Comparison of ENCODE assay signal across 23 cellular contexts in the genomic region with DNA sequence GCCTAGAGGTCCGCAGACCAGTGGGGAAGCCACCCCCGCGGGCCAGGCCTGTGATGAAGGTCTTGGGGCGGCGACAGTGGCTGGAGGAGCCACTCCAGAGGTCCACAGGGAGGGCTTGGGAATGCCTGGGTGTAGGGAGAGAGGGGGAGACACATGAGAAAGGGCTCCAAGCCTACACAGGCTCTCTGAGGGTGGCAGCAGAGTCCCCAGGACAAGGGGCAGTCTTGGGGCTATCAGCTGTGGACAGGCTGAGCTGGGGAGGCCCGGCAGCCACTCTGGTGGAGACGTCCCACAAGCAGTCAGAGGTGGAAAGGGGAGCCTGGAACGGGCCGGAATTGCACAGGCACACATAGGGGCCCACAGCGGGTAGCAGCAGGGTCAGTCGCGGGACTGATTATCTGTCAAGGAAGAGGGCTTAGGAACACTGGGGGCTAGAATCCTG.
DNase-seq lines count a peak whose midpoint lies in the region; ATAC-seq and TF ChIP-seq lines count a peak whose summit lies in the region.
"Had no signal": no experiment of that assay in that cellular context is flagged by ENCODE, and none has a peak within 500 bp of the region (broad histone marks: within the 10 kb centered on the region; RNA-seq: fewer than 3 reads in every experiment).

No MANE protein-coding gene starts in this region.

- no peak for DNase-seq in activated naive CD4-positive, alpha-beta T cell (lab: John Stamatoyannopoulos, UW)
- DNase-seq in H9 (no peak), HCEC 1CT (no peak), D341Med (ENCODE audit: low spot score) (no peak), upper lobe of right lung (no peak)
- no peak for DNase-seq in effector memory CD8-positive, alpha-beta T cell
- DNase-seq in stimulated activated effector memory CD8-positive, alpha-beta T cell treated with anti-CD3 and anti-CD28 coated beads, Interleukin-12 subunit alpha, Interleukin-12 subunit beta, amount 100 ng/mL, for 72 hours (ENCODE audit: low spot score in 2 of 2) = no peak
- DNase-seq: DMS53; effector memory CD4-positive, alpha-beta T cell; GF-D8; kidney glomerular epithelial cell; NCI-H510A; stimulated activated CD4-positive, alpha-beta T cell treated with anti-CD3 and anti-CD28 coated beads, Interleukin-1b, Interleukin-23, amount 100 ng/mL, for 48 hours; stimulated activated naive CD4-positive, alpha-beta T cell treated with Interleukin-2 at 50 U/mL for 16 hours; transverse colon had no signal

- H3K27ac Mint-ChIP-seq in activated naive CD4-positive, alpha-beta T cell treated with anti-CD3 and anti-CD28 coated beads, Interleukin-2, amount 50 U/mL, for 24 hours = peak overlapping the region; percentile 71
- H3K27ac Mint-ChIP-seq in H9 = peak overlapping the region in 2 of 3 experiments; percentile 61 to 63; a peak in 2 of 7 replicates
- peak overlapping the region; percentile 72 to 79 for H3K27ac Mint-ChIP-seq in effector memory CD8-positive, alpha-beta T cell
- H3K27ac Mint-ChIP-seq in stimulated activated effector memory CD8-positive, alpha-beta T cell treated with anti-CD3 and anti-CD28 coated beads, Interleukin-12 subunit alpha, Interleukin-12 subunit beta, amount 100 ng/mL, for 72 hours = peak overlapping the region; percentile 92
- H3K27ac Mint-ChIP-seq: activated T-helper 2 cell treated with anti-CD3 and anti-CD28 coated beads, Interferon-gamma antibody, Interleukin-2, Interleukin-4, amounts not matched to agents 10 μg/mL and 5 μg/mL and 100 μg/mL, durations not matched to agents 14 hours and 24 hours and 36 hours had no signal

- H3K56ac ChIP-seq in H9 (ENCODE audit: insufficient read length, low read depth, low read length) = no peak overlapping the region

- no peak overlapping the region for H3K4ac ChIP-seq in H9 (ENCODE audit: low read depth, low read length)

- peaks cover 20% of the 10 kb centered on the region for H3K4me1 Mint-ChIP-seq in activated naive CD4-positive, alpha-beta T cell treated with anti-CD3 and anti-CD28 coated beads, Interleukin-2, amount 50 U/mL, for 24 hours
- H3K4me1 Mint-ChIP-seq in H9 = peaks cover 18 to 23% of the 10 kb centered on the region in 2 experiments
- H3K4me1 Mint-ChIP-seq in effector memory CD8-positive, alpha-beta T cell (ENCODE audit: low read depth in 2 of 2) = peaks cover 17 to 26% of the 10 kb centered on the region in 2 donors
- H3K4me1 Mint-ChIP-seq in stimulated activated effector memory CD8-positive, alpha-beta T cell treated with anti-CD3 and anti-CD28 coated beads, Interleukin-12 subunit alpha, Interleukin-12 subunit beta, amount 100 ng/mL, for 72 hours = peaks cover 42% of the 10 kb centered on the region

- H3K27ac ChIP-seq in H9 (ENCODE audit: insufficient read length, low read depth, low read length) (no peak overlapping the region), upper lobe of right lung (no peak overlapping the region)
- H3K27ac ChIP-seq: ascending aorta, esophagus muscularis mucosa, gastroesophageal sphincter, SK-N-MC, transverse colon had no signal

- H3K79me2 ChIP-seq in H9 (ENCODE audit: insufficient read depth, low read length) = no peaks in the 10 kb centered on the region

- H3K4me3 ChIP-seq in upper lobe of right lung = no peak overlapping the region
- H3K4me3 ChIP-seq: ascending aorta, esophagus muscularis mucosa, gastroesophageal sphincter, SK-N-MC, transverse colon had no signal

- no peaks in the 10 kb centered on the region for H3K9me3 Mint-ChIP-seq in activated naive CD4-positive, alpha-beta T cell treated with anti-CD3 and anti-CD28 coated beads, Interleukin-2, amount 50 U/mL, for 24 hours
- H3K9me3 Mint-ChIP-seq in H9 = peaks cover 0 to 3% of the 10 kb centered on the region in 2 experiments; a peak in 1 of 5 replicates
- no peaks in the 10 kb centered on the region for H3K9me3 Mint-ChIP-seq in effector memory CD8-positive, alpha-beta T cell
- H3K9me3 Mint-ChIP-seq in stimulated activated effector memory CD8-positive, alpha-beta T cell treated with anti-CD3 and anti-CD28 coated beads, Interleukin-12 subunit alpha, Interleukin-12 subunit beta, amount 100 ng/mL, for 72 hours = no peaks in the 10 kb centered on the region
- H3K9me3 Mint-ChIP-seq: activated T-helper 2 cell treated with anti-CD3 and anti-CD28 coated beads, Interferon-gamma antibody, Interleukin-2, Interleukin-4, amounts not matched to agents 10 μg/mL and 5 μg/mL and 100 μg/mL, durations not matched to agents 14 hours and 24 hours and 36 hours had no signal

- H4K91ac ChIP-seq in H9 (ENCODE audit: insufficient read length, low read depth, low read length) = no peak overlapping the region

- no peak overlapping the region for H3T11ph ChIP-seq in H9 (ENCODE audit: low read length)

- no peak overlapping the region for H3K23ac ChIP-seq in H9 (ENCODE audit: insufficient read length, low read depth, low read length)

- H3K9me3 ChIP-seq in H9 (ENCODE audit: control insufficient read depth, low read depth, low read length) = no peaks in the 10 kb centered on the region
- no peaks in the 10 kb centered on the region for H3K9me3 ChIP-seq in upper lobe of right lung
- H3K9me3 ChIP-seq: ascending aorta, esophagus muscularis mucosa, gastroesophageal sphincter, transverse colon had no signal

- H2BK12ac ChIP-seq in H9 (ENCODE audit: insufficient read length, low read depth, low read length) = no peak overlapping the region

- H3K14ac ChIP-seq in H9 (ENCODE audit: insufficient read depth, low read length) = no peak overlapping the region; the same call in 1 of the 2 replicates

- no peaks in the 10 kb centered on the region for H4K20me1 ChIP-seq in H9 (ENCODE audit: control insufficient read depth, insufficient read depth, insufficient read length)

- no peak overlapping the region for H3K4me2 ChIP-seq in H9 (ENCODE audit: insufficient read depth, insufficient read length, low read length)

- H2AK5ac ChIP-seq in H9 (ENCODE audit: insufficient read length, low read length) = no peak overlapping the region

- peaks cover 6% of the 10 kb centered on the region for H3K36me3 Mint-ChIP-seq in activated naive CD4-positive, alpha-beta T cell treated with anti-CD3 and anti-CD28 coated beads, Interleukin-2, amount 50 U/mL, for 24 hours
- no peaks in the 10 kb centered on the region; a peak in 1 of 7 replicates for H3K36me3 Mint-ChIP-seq in H9 (ENCODE audit: insufficient read depth in 1 of 3, low read depth in 3 of 3)
- H3K36me3 Mint-ChIP-seq in effector memory CD8-positive, alpha-beta T cell (ENCODE audit: insufficient read depth) = peaks cover 75% of the 10 kb centered on the region
- H3K36me3 Mint-ChIP-seq in stimulated activated effector memory CD8-positive, alpha-beta T cell treated with anti-CD3 and anti-CD28 coated beads, Interleukin-12 subunit alpha, Interleukin-12 subunit beta, amount 100 ng/mL, for 72 hours = peaks cover 88% of the 10 kb centered on the region

- no peak overlapping the region for H2BK5ac ChIP-seq in H9 (ENCODE audit: insufficient read length, low read length)

- H3K79me1 ChIP-seq in H9 (ENCODE audit: insufficient read depth, low read depth, low read length, poor library complexity, severe bottlenecking) = no peaks in the 10 kb centered on the region

- H2BK120ac ChIP-seq in H9 (ENCODE audit: low read depth, low read length, poor library complexity, severe bottlenecking) = no peak overlapping the region

- H3K4me1 ChIP-seq in H9 (ENCODE audit: insufficient read depth, low read length) = no peaks in the 10 kb centered on the region
- peaks cover 9% of the 10 kb centered on the region for H3K4me1 ChIP-seq in upper lobe of right lung
- H3K4me1 ChIP-seq: ascending aorta had no signal

- no CpG with 5 or more reads among the region's 12 CpGs for WGBS in H9 (ENCODE audit: extremely low coverage, insufficient read length, low lambda C conversion rate)

- H4K8ac ChIP-seq in H9 (replicated peaks; ENCODE audit: insufficient read length, low read depth, low read length) = no peak overlapping the region

- no peak overlapping the region for H3K4me3 Mint-ChIP-seq in activated naive CD4-positive, alpha-beta T cell treated with anti-CD3 and anti-CD28 coated beads, Interleukin-2, amount 50 U/mL, for 24 hours
- no peak overlapping the region for H3K4me3 Mint-ChIP-seq in H9
- H3K4me3 Mint-ChIP-seq in effector memory CD8-positive, alpha-beta T cell = peak overlapping the region in 1 of 2 donors; percentile 1
- H3K4me3 Mint-ChIP-seq in stimulated activated effector memory CD8-positive, alpha-beta T cell treated with anti-CD3 and anti-CD28 coated beads, Interleukin-12 subunit alpha, Interleukin-12 subunit beta, amount 100 ng/mL, for 72 hours = no peak overlapping the region

- H3K27me3 ChIP-seq in H9 (ENCODE audit: insufficient read depth, low read length) (no peaks in the 10 kb centered on the region), upper lobe of right lung (no peaks in the 10 kb centered on the region)
- H3K27me3 ChIP-seq: ascending aorta, esophagus muscularis mucosa, gastroesophageal sphincter, transverse colon had no signal

- H2BK15ac ChIP-seq in H9 (ENCODE audit: low read depth, low read length) = no peak overlapping the region

- H3K36me3 ChIP-seq in upper lobe of right lung = peaks cover 28% of the 10 kb centered on the region

- TF ChIP-seq CTCF in H9 (conservative IDR thresholded peaks at IDR 0.05) = no peak
- TF ChIP-seq CTCF in upper lobe of right lung (IDR thresholded peaks at IDR 0.05) = no peak

- H3K18ac ChIP-seq in H9 (ENCODE audit: insufficient read length, low read depth, low read length) = no peak overlapping the region

- ATAC-seq in effector memory CD8-positive, alpha-beta T cell (replicated peaks) = no peak
- no peak for ATAC-seq in stimulated activated effector memory CD8-positive, alpha-beta T cell treated with anti-CD3 and anti-CD28 coated beads, Interleukin-12 subunit alpha, Interleukin-12 subunit beta, amount 100 ng/mL, for 72 hours
- no peak for ATAC-seq in upper lobe of right lung
- ATAC-seq: activated CD4-positive, CD25-positive, alpha-beta regulatory T cell treated with anti-CD3 and anti-CD28 coated beads, Interleukin-2, amount 50 U/mL, for 24 hours; gastroesophageal sphincter; HCT116 had no signal

- H2AFZ ChIP-seq in H9 (ENCODE audit: low read length) = no peak overlapping the region

- no peak overlapping the region for H2BK20ac ChIP-seq in H9 (ENCODE audit: low read depth, low read length, poor library complexity, severe bottlenecking)

- H3K27me3 Mint-ChIP-seq in activated naive CD4-positive, alpha-beta T cell treated with anti-CD3 and anti-CD28 coated beads, Interleukin-2, amount 50 U/mL, for 24 hours = no peaks in the 10 kb centered on the region
- H3K27me3 Mint-ChIP-seq in H9 (ENCODE audit: low read depth) = no peaks in the 10 kb centered on the region; the same call in 1 of the 2 replicates
- H3K27me3 Mint-ChIP-seq in effector memory CD8-positive, alpha-beta T cell = no peaks in the 10 kb centered on the region

- H3K9ac ChIP-seq in H9 (ENCODE audit: extremely low read depth, insufficient read length, low read length) = no peak overlapping the region

- no peak overlapping the region for H4K5ac ChIP-seq in H9 (ENCODE audit: insufficient read length, low read depth, low read length)

- intact Hi-C loops in upper lobe of right lung (cut with DNase I) = no loop called here

- no peaks in the 10 kb centered on the region for H3K23me2 ChIP-seq in H9 (ENCODE audit: insufficient read length, low read depth, low read length, poor library complexity, severe bottlenecking)
